ENCODE assay signal across 18 cellular contexts in genomic region chr22:41333806-41334205, GRCh38. TPM values are rescaled to one million over a fixed set of nuclear protein-coding genes. Genes with fewer than 3 reads are reported as not detected.
DNase-seq lines count a peak whose midpoint lies in the region; ATAC-seq and TF ChIP-seq lines count a peak whose summit lies in the region.
"Had no signal": no experiment of that assay in that cellular context is flagged by ENCODE, and none has a peak within 500 bp of the region (broad histone marks: within the 10 kb centered on the region; RNA-seq: fewer than 3 reads in every experiment).

No MANE protein-coding gene starts in this region.

- no peak for TF ChIP-seq CTCF in Panc1 (IDR thresholded peaks at IDR 0.05)
- no peak for TF ChIP-seq CTCF in upper lobe of left lung (IDR thresholded peaks at IDR 0.05)

- ATAC-seq in Panc1 (no peak), left lobe of liver (peak; percentile 3), upper lobe of left lung (ENCODE audit: low FRiP score in 2 of 2) (no peak), HG02588 (IDR thresholded peaks at IDR 0.05; ENCODE audit: unreplicated experiment) (no peak)
- no peak for ATAC-seq in stimulated activated effector memory CD8-positive, alpha-beta T cell treated with anti-CD3 and anti-CD28 coated beads, Interleukin-12 subunit alpha, Interleukin-12 subunit beta, amount 100 ng/mL, for 72 hours
- ATAC-seq: A549 had no signal

- 93 to 100% methylated on average over 3 of the region's 3 CpGs for WGBS in upper lobe of left lung, 2 donors

- no peaks in the 10 kb centered on the region for H3K9me3 Mint-ChIP-seq in activated T-cell treated with anti-CD3 and anti-CD28 coated beads, Interleukin-2, amount 50 U/mL, for 24 hours
- no peaks in the 10 kb centered on the region for H3K9me3 Mint-ChIP-seq in stimulated activated effector memory CD8-positive, alpha-beta T cell treated with anti-CD3 and anti-CD28 coated beads, Interleukin-12 subunit alpha, Interleukin-12 subunit beta, amount 100 ng/mL, for 72 hours
- H3K9me3 Mint-ChIP-seq: CD4-positive, alpha-beta T cell; H9 had no signal

- no peak for TF ChIP-seq POLR2A in upper lobe of left lung (IDR thresholded peaks at IDR 0.05)

- no peaks in the 10 kb centered on the region for H3K9me3 ChIP-seq in Panc1 (ENCODE audit: control insufficient read depth, insufficient read depth, low read depth, low read length)
- no peaks in the 10 kb centered on the region for H3K9me3 ChIP-seq in upper lobe of left lung
- H3K9me3 ChIP-seq: A549 had no signal

- H3K36me3 ChIP-seq in Panc1 (ENCODE audit: control insufficient read depth, insufficient read depth, low read length) (no peaks in the 10 kb centered on the region), upper lobe of left lung (peaks cover 2 to 87% (median 69%) of the 10 kb centered on the region in 4 donors)

- no peak for DNase-seq in activated T-cell treated with anti-CD3 and anti-CD28 coated beads, Interleukin-2, amount 50 U/mL, for 24 hours
- DNase-seq in activated T-cell treated with anti-CD3 and anti-CD28 coated beads for 4 hours (no peak), Panc1 (ENCODE audit: low read depth, low spot score) (no peak), left lobe of liver (ENCODE audit: low spot score) (no peak), upper lobe of left lung (no peak), NCI-H748 treated with DMSO at 0.1 percent for 48 hours (lab: John Stamatoyannopoulos, UW) (no peak)
- no peak for DNase-seq in stimulated activated effector memory CD8-positive, alpha-beta T cell treated with anti-CD3 and anti-CD28 coated beads, Interleukin-12 subunit alpha, Interleukin-12 subunit beta, amount 100 ng/mL, for 72 hours (ENCODE audit: low spot score in 2 of 2)
- DNase-seq: AML-193; CD4-positive, alpha-beta T cell; DMS153; DMS79; GF-D8; H9 had no signal

- BruUV-seq in Panc1 (replicated peaks; lab: Mats Ljungman, UMichigan): TSS peak; percentile 39

- no peak for TF ChIP-seq EP300 in upper lobe of left lung (IDR thresholded peaks at IDR 0.05)

- H3K4me1 ChIP-seq in Panc1 (ENCODE audit: control insufficient read depth, insufficient read depth, low read length) (no peaks in the 10 kb centered on the region), upper lobe of left lung (no peaks in the 10 kb centered on the region)
- H3K4me1 ChIP-seq: A549 had no signal

- intact Hi-C loops in Panc1 (cut with micrococcal nuclease; ENCODE audit: unreplicated experiment): no loop called here

- no peak overlapping the region for H3K4me3 Mint-ChIP-seq in activated T-cell treated with anti-CD3 and anti-CD28 coated beads, Interleukin-2, amount 50 U/mL, for 24 hours
- H3K4me3 Mint-ChIP-seq in stimulated activated effector memory CD8-positive, alpha-beta T cell treated with anti-CD3 and anti-CD28 coated beads, Interleukin-12 subunit alpha, Interleukin-12 subunit beta, amount 100 ng/mL, for 72 hours: no peak overlapping the region
- H3K4me3 Mint-ChIP-seq: CD4-positive, alpha-beta T cell; H9 had no signal

- no peak overlapping the region for H3K27ac ChIP-seq in Panc1 (ENCODE audit: low read length)
- H3K27ac ChIP-seq in upper lobe of left lung: no peak overlapping the region
- H3K27ac ChIP-seq: 22Rv1, A549, C4-2B, HL-60 had no signal

- in situ Hi-C loops in Panc1 (cut with HindIII; ENCODE audit: low pct_unique_long_range_greater_than_20kb, low sequenced_read_pairs): no loop called here

- no peaks in the 10 kb centered on the region for H3K27me3 Mint-ChIP-seq in activated T-cell treated with anti-CD3 and anti-CD28 coated beads, Interleukin-2, amount 50 U/mL, for 24 hours
- H3K27me3 Mint-ChIP-seq: CD4-positive, alpha-beta T cell had no signal

- H3K4me3 ChIP-seq in Panc1 (ENCODE audit: low read depth in 2 of 2, low read length in 2 of 2) (no peak overlapping the region), upper lobe of left lung (no peak overlapping the region)
- H3K4me3 ChIP-seq: A549 had no signal

- peaks cover 8% of the 10 kb centered on the region for H3K4me1 Mint-ChIP-seq in activated T-cell treated with anti-CD3 and anti-CD28 coated beads, Interleukin-2, amount 50 U/mL, for 24 hours (ENCODE audit: low read depth)
- no peaks in the 10 kb centered on the region for H3K4me1 Mint-ChIP-seq in stimulated activated effector memory CD8-positive, alpha-beta T cell treated with anti-CD3 and anti-CD28 coated beads, Interleukin-12 subunit alpha, Interleukin-12 subunit beta, amount 100 ng/mL, for 72 hours

- peaks cover 71% of the 10 kb centered on the region for H3K36me3 Mint-ChIP-seq in activated T-cell treated with anti-CD3 and anti-CD28 coated beads, Interleukin-2, amount 50 U/mL, for 24 hours (ENCODE audit: low read depth)
- H3K36me3 Mint-ChIP-seq in stimulated activated effector memory CD8-positive, alpha-beta T cell treated with anti-CD3 and anti-CD28 coated beads, Interleukin-12 subunit alpha, Interleukin-12 subunit beta, amount 100 ng/mL, for 72 hours: peaks cover 52% of the 10 kb centered on the region

- H3K27me3 ChIP-seq in Panc1 (ENCODE audit: control insufficient read depth, insufficient read depth, low read length) (no peaks in the 10 kb centered on the region), upper lobe of left lung (no peaks in the 10 kb centered on the region)

- POLR2A ChIA-PET in Panc1 (lab: Charles Lee): no interaction called here

- peak overlapping the region; percentile 9 for H3K27ac Mint-ChIP-seq in activated T-cell treated with anti-CD3 and anti-CD28 coated beads, Interleukin-2, amount 50 U/mL, for 24 hours
- H3K27ac Mint-ChIP-seq in stimulated activated effector memory CD8-positive, alpha-beta T cell treated with anti-CD3 and anti-CD28 coated beads, Interleukin-12 subunit alpha, Interleukin-12 subunit beta, amount 100 ng/mL, for 72 hours: peak overlapping the region; percentile 39
- H3K27ac Mint-ChIP-seq: CD4-positive, alpha-beta T cell had no signal

- CTCF ChIA-PET in Panc1 (lab: Charles Lee): no interaction called here

RNA-seq across cellular contexts. Expression of gene ZC3H7B, which starts 32.5 kb away (rescaled TPM):
- total RNA-seq in Panc1 (2021; ENCODE audit: unreplicated experiment) (62.0 TPM), left lobe of liver (53.8 TPM), upper lobe of left lung (10 to 100 TPM; 48.2 to 67.4 (median 56.9) TPM)
- polyA plus RNA-seq in Panc1 (2012; ENCODE audit: insufficient read length): 68.0 TPM

RNA-seq across cellular contexts. Expression of gene RANGAP1, which starts 47.8 kb away (rescaled TPM):
- 140 TPM for total RNA-seq in Panc1 (2021; ENCODE audit: unreplicated experiment)
- polyA plus RNA-seq in Panc1 (2012; ENCODE audit: insufficient read length): 141 TPM
- total RNA-seq in left lobe of liver: 34.7 TPM
- total RNA-seq in upper lobe of left lung: 10 to 100 TPM; 27.0 to 60.8 (median 52.4) TPM

RNA-seq across cellular contexts. Expression of gene TEF, which starts 47.9 kb away (rescaled TPM):
- total RNA-seq in Panc1 (2021; ENCODE audit: unreplicated experiment): 7.8 TPM
- polyA plus RNA-seq in Panc1 (2012; ENCODE audit: insufficient read length): 5.9 TPM
- 26.3 TPM for total RNA-seq in left lobe of liver
- total RNA-seq in upper lobe of left lung: 10 to 100 TPM; 12.6 to 41.8 (median 19.4) TPM
